Comparison of ENCODE assay signal across 16 cellular contexts in the genomic region with DNA sequence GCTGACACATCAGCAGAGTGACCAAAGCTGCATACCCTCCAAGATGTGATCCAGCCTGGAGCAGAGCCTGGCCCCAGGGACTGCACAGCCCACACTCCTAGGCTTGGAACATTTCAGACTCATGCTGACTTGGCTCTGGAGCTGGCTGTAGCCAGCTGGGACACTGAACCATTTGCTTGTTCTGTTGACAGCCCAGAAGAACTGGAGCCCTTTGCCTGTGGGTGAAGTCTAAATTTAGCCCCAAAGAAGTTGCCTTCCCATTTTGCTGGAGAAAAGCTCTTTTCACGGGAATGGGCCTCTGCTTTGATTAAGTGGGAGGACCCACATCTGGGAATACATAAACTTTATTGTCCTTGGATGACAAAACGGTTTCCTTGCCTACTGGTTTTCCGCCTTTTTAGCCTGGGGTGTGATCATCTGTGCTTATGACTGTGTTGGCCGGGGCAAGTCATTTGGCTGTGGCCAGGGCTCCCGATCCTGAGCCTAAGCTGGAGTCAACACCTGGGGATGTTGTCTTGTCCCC.
A peak's percentile ranks its signal among the peaks of the same experiment; 100 is the strongest.
DNase-seq lines count a peak whose midpoint lies in the region; ATAC-seq and TF ChIP-seq lines count a peak whose summit lies in the region.
"Had no signal": no experiment of that assay in that cellular context is flagged by ENCODE, and none has a peak within 500 bp of the region (broad histone marks: within the 10 kb centered on the region; RNA-seq: fewer than 3 reads in every experiment).

No MANE protein-coding gene starts in this region.

- TF ChIP-seq POLR2A in gastroesophageal sphincter (IDR thresholded peaks at IDR 0.05) (no peak), stomach (IDR thresholded peaks at IDR 0.05) (no peak)

- ATAC-seq in gastroesophageal sphincter, result peak; percentile 63
- ATAC-seq in mucosa of descending colon, result peak; percentile 61
- ATAC-seq: activated T-helper 17 cell treated with anti-CD3 and anti-CD28 coated beads, Interleukin-2, amount 50 U/mL, for 72 hours had no signal

- intact Hi-C loops in mucosa of descending colon (cut with DNase I, micrococcal nuclease), result no loop called here
- intact Hi-C loops in stomach (cut with DNase I; ENCODE audit: low total_unique reads), result no loop called here

- H3K27ac Mint-ChIP-seq in T-helper 2 cell treated with Interferon-gamma antibody and Interleukin-4, amounts not matched to agents 5 μg/mL and 100 μg/mL, for 36 hours, result no peak overlapping the region
- H3K27ac Mint-ChIP-seq: activated T-helper 17 cell treated with anti-CD3 and anti-CD28 coated beads, Interleukin-2, amount 50 U/mL, for 72 hours; HFFc6; neural progenitor cell had no signal

- H3K36me3 ChIP-seq in MG63 (no peaks in the 10 kb centered on the region; the same call in 1 of the 2 replicates), gastroesophageal sphincter (no peaks in the 10 kb centered on the region), mucosa of descending colon (ENCODE audit: low read depth) (no peaks in the 10 kb centered on the region), stomach (no peaks in the 10 kb centered on the region)
- H3K36me3 ChIP-seq: neural progenitor cell had no signal

- TF ChIP-seq EP300 in gastroesophageal sphincter (IDR thresholded peaks at IDR 0.05), result no peak
- no peak for TF ChIP-seq EP300 in stomach (IDR thresholded peaks at IDR 0.05)

- H3K4me1 ChIP-seq in gastroesophageal sphincter (peaks cover 0 to 20% (median 0%) of the 10 kb centered on the region in 3 donors), mucosa of descending colon (ENCODE audit: low read depth) (no peaks in the 10 kb centered on the region), stomach (peaks cover 0 to 29% (median 3%) of the 10 kb centered on the region in 4 donors)
- H3K4me1 ChIP-seq: neural progenitor cell had no signal

- H3K4me3 Mint-ChIP-seq in T-helper 2 cell treated with Interferon-gamma antibody and Interleukin-4, amounts not matched to agents 5 μg/mL and 100 μg/mL, for 36 hours, result no peak overlapping the region
- H3K4me3 Mint-ChIP-seq: activated T-helper 17 cell treated with anti-CD3 and anti-CD28 coated beads, Interleukin-2, amount 50 U/mL, for 72 hours; HFFc6; neural progenitor cell had no signal

- H3K9me3 ChIP-seq in MG63, result peaks cover 9% of the 10 kb centered on the region
- peaks cover 0 to 4% (median 0%) of the 10 kb centered on the region in 3 donors for H3K9me3 ChIP-seq in gastroesophageal sphincter
- H3K9me3 ChIP-seq in mucosa of descending colon, result no peaks in the 10 kb centered on the region
- peaks cover 0 to 3% (median 0%) of the 10 kb centered on the region in 4 donors for H3K9me3 ChIP-seq in stomach

- peaks cover 2% of the 10 kb centered on the region for H3K27me3 Mint-ChIP-seq in T-helper 2 cell treated with Interferon-gamma antibody and Interleukin-4, amounts not matched to agents 5 μg/mL and 100 μg/mL, for 36 hours (ENCODE audit: low read depth)
- H3K27me3 Mint-ChIP-seq: activated T-helper 17 cell treated with anti-CD3 and anti-CD28 coated beads, Interleukin-2, amount 50 U/mL, for 72 hours had no signal

- WGBS in gastroesophageal sphincter (ENCODE audit: low coverage in 1 of 2), 2 donors, result no CpG with 5 or more reads among the region's 5 CpGs
- WGBS in stomach, 5 donors, result 59 to 89% (median 79%) methylated on average over 5 of the region's 5 CpGs

- no peaks in the 10 kb centered on the region for H3K36me3 Mint-ChIP-seq in T-helper 2 cell treated with Interferon-gamma antibody and Interleukin-4, amounts not matched to agents 5 μg/mL and 100 μg/mL, for 36 hours (ENCODE audit: low read depth)
- H3K36me3 Mint-ChIP-seq: neural progenitor cell had no signal

- H3K4me1 Mint-ChIP-seq in T-helper 2 cell treated with Interferon-gamma antibody and Interleukin-4, amounts not matched to agents 5 μg/mL and 100 μg/mL, for 36 hours (ENCODE audit: low read depth), result no peaks in the 10 kb centered on the region
- H3K4me1 Mint-ChIP-seq: activated T-helper 17 cell treated with anti-CD3 and anti-CD28 coated beads, Interleukin-2, amount 50 U/mL, for 72 hours had no signal

- TF ChIP-seq CTCF in gastroesophageal sphincter (IDR thresholded peaks at IDR 0.05) (no peak), mucosa of descending colon (IDR thresholded peaks at IDR 0.05) (no peak), stomach (IDR thresholded peaks at IDR 0.05) (no peak)

- H3K27ac ChIP-seq in gastroesophageal sphincter (peak overlapping the region in 1 of 4 donors; percentile 41), stomach (peak overlapping the region in 3 of 5 donors; percentile 32 to 63 (median 48))
- H3K27ac ChIP-seq: neural progenitor cell had no signal

- no peaks in the 10 kb centered on the region for H3K9me3 Mint-ChIP-seq in T-helper 2 cell treated with Interferon-gamma antibody and Interleukin-4, amounts not matched to agents 5 μg/mL and 100 μg/mL, for 36 hours
- H3K9me3 Mint-ChIP-seq: activated T-helper 17 cell treated with anti-CD3 and anti-CD28 coated beads, Interleukin-2, amount 50 U/mL, for 72 hours; HFFc6; neural progenitor cell had no signal

- no peak overlapping the region for H3K4me3 ChIP-seq in MG63
- no peak overlapping the region for H3K4me3 ChIP-seq in gastroesophageal sphincter
- no peak overlapping the region for H3K4me3 ChIP-seq in mucosa of descending colon
- no peak overlapping the region for H3K4me3 ChIP-seq in stomach
- H3K4me3 ChIP-seq: neural progenitor cell had no signal

- DNase-seq in MG63 (peak; percentile 83), mucosa of descending colon (no peak), stomach (no peak), middle frontal gyrus (ENCODE audit: extremely low spot score, low spot score) (no peak), islet precursor cell (no peak)
- DNase-seq in activated CD4-positive, CD25-positive, alpha-beta regulatory T cell (lab: John Stamatoyannopoulos, UW), result no peak
- DNase-seq in T-helper 2 cell treated with Interferon-gamma antibody and Interleukin-4, amounts not matched to agents 5 μg/mL and 100 μg/mL, for 36 hours (ENCODE audit: low spot score), result no peak
- DNase-seq: activated CD4-positive, alpha-beta T cell treated with anti-CD3 and anti-CD28 coated beads, Interleukin-2, amount 50 U/mL, for 1 hour; DMS53; effector CD8-positive, alpha-beta T cell; HFFc6; NCI-H1930; NCI-H82 had no signal

- H3K27me3 ChIP-seq in MG63 (no peaks in the 10 kb centered on the region), gastroesophageal sphincter (no peaks in the 10 kb centered on the region), stomach (no peaks in the 10 kb centered on the region)
- H3K27me3 ChIP-seq: neural progenitor cell had no signal
